24 cellular contexts compared by ENCODE assay signal in genomic region chr4:89213382-89213701, GRCh38.
"Had no signal": no experiment of that assay in that cellular context is flagged by ENCODE, and none has a peak within 500 bp of the region (broad histone marks: within the 10 kb centered on the region; RNA-seq: fewer than 3 reads in every experiment).

No MANE protein-coding gene starts in this region.

- H3K27me3 Mint-ChIP-seq: dendritic cell treated with granulocyte-macrophage colony-stimulating factor and Interleukin-4, amounts not matched to agents 40 ng/mL and 50 ng/mL, for 4 days had no signal

- DNase-seq: activated CD4-positive, alpha-beta T cell treated with anti-CD3 and anti-CD28 coated beads for 4 hours; activated CD4-positive, alpha-beta T cell treated with anti-CD3 and anti-CD28 coated beads, Interleukin-2, amount 50 U/mL, for 4 hours; activated CD8-positive, alpha-beta memory T cell treated with anti-CD3 and anti-CD28 coated beads, Interleukin-2, amount 10 ng/mL, durations not matched to agents 7 days and 5 days; activated effector memory CD4-positive, alpha-beta T cell treated with Interleukin-2 at 50 U/mL for 16 hours; activated naive CD4-positive, alpha-beta T cell treated with Interleukin-2 at 50 U/mL for 16 hours; activated T-cell treated with anti-CD3 and anti-CD28 coated beads, Interleukin-2, amount 50 U/mL, for 24 hours; amygdala; brain microvascular endothelial cell; cerebellar nuclear complex; KG1; NCI-H1048; NCI-H1694; NCI-H2029; NCI-H2107; NCI-H2171 treated with DMSO at 0.1 percent for 48 hours; NCI-H510A treated with DMSO at 0.1 percent for 48 hours; NCI-H82; PC-3; SHP77 treated with DMSO at 0.1 percent for 48 hours had no signal

- H3K36me3 Mint-ChIP-seq: activated CD8-positive, alpha-beta memory T cell treated with anti-CD3 and anti-CD28 coated beads, Interleukin-2, amount 10 ng/mL, durations not matched to agents 7 days and 5 days; activated naive CD8-positive, alpha-beta T cell had no signal

- H3K4me1 Mint-ChIP-seq: activated CD8-positive, alpha-beta memory T cell treated with anti-CD3 and anti-CD28 coated beads, Interleukin-2, amount 10 ng/mL, durations not matched to agents 7 days and 5 days had no signal

- H3K4me3 Mint-ChIP-seq: activated CD8-positive, alpha-beta memory T cell treated with anti-CD3 and anti-CD28 coated beads, Interleukin-2, amount 10 ng/mL, durations not matched to agents 7 days and 5 days; activated naive CD8-positive, alpha-beta T cell; activated T-cell treated with anti-CD3 and anti-CD28 coated beads, Interleukin-2, amount 50 U/mL, for 24 hours; activated T-helper 1 cell treated with anti-CD3 and anti-CD28 coated beads, Interleukin-12 subunit alpha, Interleukin-12 subunit beta, Interleukin-2, Interleukin-4 antibody, amounts not matched to agents 30 ng/mL and 10 ng/mL and 1 ng/mL, durations not matched to agents 14 hours and 24 hours and 36 hours; dendritic cell treated with granulocyte-macrophage colony-stimulating factor and Interleukin-4, amounts not matched to agents 40 ng/mL and 50 ng/mL, for 4 days; T-helper 1 cell treated with Interleukin-12 subunit alpha and Interleukin-12 subunit beta and Interleukin-4 antibody, amounts not matched to agents 30 μg/mL and 1 μg/mL, for 36 hours had no signal

- ATAC-seq: activated CD4-positive, CD25-positive, alpha-beta regulatory T cell treated with anti-CD3 and anti-CD28 coated beads, Interleukin-2, amount 50 U/mL, for 24 hours; activated CD8-positive, alpha-beta memory T cell treated with anti-CD3 and anti-CD28 coated beads, Interleukin-2, amount 10 ng/mL, durations not matched to agents 7 days and 5 days; PC-3 had no signal

- H3K27ac Mint-ChIP-seq: activated CD8-positive, alpha-beta memory T cell treated with anti-CD3 and anti-CD28 coated beads, Interleukin-2, amount 10 ng/mL, durations not matched to agents 7 days and 5 days; activated naive CD8-positive, alpha-beta T cell; activated T-cell treated with anti-CD3 and anti-CD28 coated beads, Interleukin-2, amount 50 U/mL, for 24 hours; activated T-helper 1 cell treated with anti-CD3 and anti-CD28 coated beads, Interleukin-12 subunit alpha, Interleukin-12 subunit beta, Interleukin-2, Interleukin-4 antibody, amounts not matched to agents 30 ng/mL and 10 ng/mL and 1 ng/mL, durations not matched to agents 14 hours and 24 hours and 36 hours; dendritic cell treated with granulocyte-macrophage colony-stimulating factor and Interleukin-4, amounts not matched to agents 40 ng/mL and 50 ng/mL, for 4 days; T-helper 1 cell treated with Interleukin-12 subunit alpha and Interleukin-12 subunit beta and Interleukin-4 antibody, amounts not matched to agents 30 μg/mL and 1 μg/mL, for 36 hours had no signal
